Comparison of ENCODE assay signal across 24 cellular contexts in genomic region chr5:24609694-24610093, GRCh38. TPM values are rescaled to one million over a fixed set of nuclear protein-coding genes. Genes with fewer than 3 reads are reported as not detected.
"Had no signal": no experiment of that assay in that cellular context is flagged by ENCODE, and none has a peak within 500 bp of the region (broad histone marks: within the 10 kb centered on the region; RNA-seq: fewer than 3 reads in every experiment).

No MANE protein-coding gene starts in this region.

- H3K27ac ChIP-seq: brain microvascular endothelial cell, cardiac muscle cell had no signal

- FAIRE-seq: astrocyte had no signal

- H3K27me3 ChIP-seq: brain microvascular endothelial cell, cardiac muscle cell, MG63 had no signal

- ATAC-seq: activated naive CD4-positive, alpha-beta T cell treated with anti-CD3 and anti-CD28 coated beads, Interleukin-2, amount 50 U/mL, for 72 hours; activated T-cell treated with anti-CD3 and anti-CD28 coated beads, Interleukin-2, amount 50 U/mL, for 4 hours; WTC11 had no signal

- H3K4me3 ChIP-seq: cardiac muscle cell, MG63 had no signal

- H3K4me1 Mint-ChIP-seq: WTC11 had no signal

- H3K4me3 Mint-ChIP-seq: activated T-cell treated with anti-CD3 and anti-CD28 coated beads, Interleukin-2, amount 50 U/mL, for 4 hours; T-helper 1 cell treated with Interleukin-12 subunit alpha and Interleukin-12 subunit beta and Interleukin-4 antibody, amounts not matched to agents 30 μg/mL and 1 μg/mL, for 36 hours; WTC11 had no signal

- H3K27ac Mint-ChIP-seq: activated naive CD4-positive, alpha-beta T cell treated with anti-CD3 and anti-CD28 coated beads, Interleukin-2, amount 50 U/mL, for 72 hours; T-helper 1 cell treated with Interleukin-12 subunit alpha and Interleukin-12 subunit beta and Interleukin-4 antibody, amounts not matched to agents 30 μg/mL and 1 μg/mL, for 36 hours; WTC11 had no signal

- H3K9me3 ChIP-seq: MG63 had no signal

- H3K36me3 Mint-ChIP-seq: WTC11 had no signal

- DNase-seq: activated CD4-positive, alpha-beta T cell treated with anti-CD3 and anti-CD28 coated beads for 48 hours; activated CD4-positive, alpha-beta T cell treated with anti-CD3 and anti-CD28 coated beads, Interleukin-2, amount 50 U/mL, for 4 hours; activated CD4-positive, CD25-positive, alpha-beta regulatory T cell treated with anti-CD3 and anti-CD28 coated beads, Interleukin-2, amount 50 U/mL, for 72 hours; activated effector memory CD4-positive, alpha-beta T cell treated with anti-CD3 and anti-CD28 coated beads, Interleukin-2, amount 50 U/mL, for 16 hours; activated naive CD4-positive, alpha-beta T cell treated with Interleukin-2 at 50 U/mL for 16 hours; activated T-cell treated with anti-CD3 and anti-CD28 coated beads, Interleukin-2, amount 50 U/mL, for 4 hours; amygdala; brain microvascular endothelial cell; MG63; MV-4-11; NCI-H1092 treated with DMSO at 0.1 percent for 48 hours; NCI-H1417 treated with DMSO at 0.1 percent for 48 hours; NCI-H1694; NCI-H2029; NCI-H2107; NCI-H2171 treated with DMSO at 0.1 percent for 48 hours; NCI-H226; NCI-H510A treated with DMSO at 0.1 percent for 48 hours; SHP77 treated with DMSO at 0.1 percent for 48 hours had no signal

- H3K36me3 ChIP-seq: brain microvascular endothelial cell, cardiac muscle cell, MG63 had no signal

RNA-seq across cellular contexts. Expression of gene CDH10, which starts 35.1 kb away (rescaled TPM):
- total RNA-seq: activated naive CD4-positive, alpha-beta T cell treated with anti-CD3 and anti-CD28 coated beads, Interleukin-2, amount 50 U/mL, for 72 hours; activated T-cell treated with anti-CD3 and anti-CD28 coated beads, Interleukin-2, amount 50 U/mL, for 4 hours had no signal
